Comparison of ENCODE assay signal across 17 cellular contexts in the genomic region with DNA sequence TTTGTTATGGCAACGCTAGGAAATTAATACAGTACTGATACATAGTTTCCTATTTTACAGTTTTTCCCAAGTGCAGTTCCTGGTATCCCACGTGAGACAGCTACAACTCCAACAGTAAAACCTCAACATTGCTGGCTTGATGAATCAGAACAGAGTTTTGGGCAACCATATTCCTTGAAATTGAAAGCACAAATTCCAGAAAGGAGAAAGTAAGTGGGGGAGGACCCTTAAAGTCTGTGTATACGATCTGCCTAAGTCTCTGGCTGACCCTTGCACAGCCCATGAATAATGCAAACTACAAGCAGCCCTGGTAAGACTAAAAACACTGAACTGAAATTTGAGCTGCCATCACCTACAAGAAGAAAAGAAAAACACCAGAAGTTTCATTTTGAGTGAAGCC.
DNase-seq lines count a peak whose midpoint lies in the region; ATAC-seq and TF ChIP-seq lines count a peak whose summit lies in the region.
"Had no signal": no experiment of that assay in that cellular context is flagged by ENCODE, and none has a peak within 500 bp of the region (broad histone marks: within the 10 kb centered on the region; RNA-seq: fewer than 3 reads in every experiment).

No MANE protein-coding gene starts in this region.

- peak; percentile 5 for DNase-seq in GM23338 (ENCODE audit: low spot score)
- DNase-seq in SJCRH30, result peak; percentile 6 to 44
- peak; percentile 21 for DNase-seq in fibroblast of the conjunctiva (ENCODE audit: low read depth)
- no peak for DNase-seq in neuronal stem cell (ENCODE audit: low spot score)
- no peak for DNase-seq in left ventricle myocardium inferior
- no peak for DNase-seq in middle frontal gyrus (ENCODE audit: extremely low spot score, low spot score)
- DNase-seq: activated CD8-positive, alpha-beta T cell treated with anti-CD3 and anti-CD28 coated beads, Interleukin-2, amount 10 ng/mL, durations not matched to agents 7 days and 5 days; COR-L47; head of caudate nucleus; kidney; NCI-H1436; uterus had no signal

- no peak overlapping the region for H3K27ac ChIP-seq in GM23338 (ENCODE audit: low read depth)
- peak overlapping the region; percentile 56 for H3K27ac ChIP-seq in SJCRH30
- H3K27ac ChIP-seq in neuronal stem cell (replicated peaks; ENCODE audit: low read length), result no peak overlapping the region
- no peak overlapping the region for H3K27ac ChIP-seq in left ventricle myocardium inferior (replicated peaks)
- H3K27ac ChIP-seq: KMS-11, prostate gland, uterus had no signal

- H3K4me1 ChIP-seq in GM23338 (ENCODE audit: insufficient read depth), result peaks cover 8% of the 10 kb centered on the region
- H3K4me1 ChIP-seq in SJCRH30, result no peaks in the 10 kb centered on the region
- peaks cover 0 to 5% of the 10 kb centered on the region in 2 donors for H3K4me1 ChIP-seq in neuronal stem cell (ENCODE audit: control insufficient read depth in 2 of 2, insufficient read depth in 1 of 2, low read depth in 1 of 2, low read length in 2 of 2)
- no peaks in the 10 kb centered on the region for H3K4me1 ChIP-seq in left ventricle myocardium inferior
- H3K4me1 ChIP-seq: prostate gland, uterus had no signal

- no peaks in the 10 kb centered on the region for H3K79me2 ChIP-seq in GM23338 (replicated peaks; ENCODE audit: insufficient read depth)

- H3K9me3 Mint-ChIP-seq in GM23338, result peaks cover 4% of the 10 kb centered on the region

- no peak overlapping the region for H3K27ac Mint-ChIP-seq in GM23338
- H3K27ac Mint-ChIP-seq: activated CD8-positive, alpha-beta T cell treated with anti-CD3 and anti-CD28 coated beads, Interleukin-2, amount 10 ng/mL, durations not matched to agents 7 days and 5 days; activated T-helper 1 cell treated with anti-CD3 and anti-CD28 coated beads, Interleukin-12 subunit alpha, Interleukin-12 subunit beta, Interleukin-2, Interleukin-4 antibody, amounts not matched to agents 30 ng/mL and 10 ng/mL and 1 ng/mL, durations not matched to agents 14 hours and 24 hours and 36 hours had no signal

- no peaks in the 10 kb centered on the region for H3F3A ChIP-seq in GM23338 (replicated peaks; ENCODE audit: low read depth)

- H3K18ac ChIP-seq in neuronal stem cell (ENCODE audit: low read length), result no peak overlapping the region

- H3K23ac ChIP-seq in neuronal stem cell (ENCODE audit: low read depth, low read length, poor library complexity), result no peak overlapping the region

- no peak overlapping the region for H2AK5ac ChIP-seq in neuronal stem cell (ENCODE audit: low read depth, low read length)

- no CpG with 5 or more reads among the region's 3 CpGs for WGBS in neuronal stem cell (ENCODE audit: extremely low coverage in 2 of 2, insufficient read length in 2 of 2, insufficient replicate concordance in 1 of 2), 2 donors

- H3K27me3 ChIP-seq in GM23338 (ENCODE audit: insufficient read depth), result no peaks in the 10 kb centered on the region
- H3K27me3 ChIP-seq in SJCRH30, result no peaks in the 10 kb centered on the region
- H3K27me3 ChIP-seq in neuronal stem cell (ENCODE audit: control insufficient read depth in 3 of 3, insufficient read depth in 3 of 3, low read depth in 1 of 3, low read length in 3 of 3), result no peaks in the 10 kb centered on the region
- no peaks in the 10 kb centered on the region for H3K27me3 ChIP-seq in left ventricle myocardium inferior (ENCODE audit: low read depth)
- H3K27me3 ChIP-seq: uterus had no signal

- peaks cover 4% of the 10 kb centered on the region for H3K27me3 Mint-ChIP-seq in GM23338 (ENCODE audit: insufficient read depth, low read depth, poor library complexity)

- H3K4me3 ChIP-seq in GM23338, result no peak overlapping the region
- peak overlapping the region; percentile 43 for H3K4me3 ChIP-seq in SJCRH30
- H3K4me3 ChIP-seq in neuronal stem cell (ENCODE audit: low read length in 2 of 2), result peak overlapping the region in 1 of 2 donors; percentile 30
- no peak overlapping the region for H3K4me3 ChIP-seq in left ventricle myocardium inferior
- H3K4me3 ChIP-seq: prostate gland, uterus had no signal

- no peak overlapping the region for H2BK12ac ChIP-seq in neuronal stem cell (ENCODE audit: low read length)

- no peak; the same call in 2 of the 3 replicates for ATAC-seq in GM23338
- ATAC-seq in activated CD4-positive, CD25-positive, alpha-beta regulatory T cell treated with anti-CD3 and anti-CD28 coated beads, Interleukin-2, amount 50 U/mL, for 24 hours, result no peak
- no peak for ATAC-seq in GM18907 (IDR thresholded peaks at IDR 0.05; ENCODE audit: unreplicated experiment)
- ATAC-seq: activated CD8-positive, alpha-beta T cell treated with anti-CD3 and anti-CD28 coated beads, Interleukin-2, amount 10 ng/mL, durations not matched to agents 7 days and 5 days had no signal

- no peaks in the 10 kb centered on the region for H4K20me1 ChIP-seq in GM23338 (replicated peaks; ENCODE audit: insufficient read depth)

- no peak overlapping the region for H3K14ac ChIP-seq in neuronal stem cell (ENCODE audit: low read length)

- H3K36me3 ChIP-seq in GM23338 (ENCODE audit: insufficient read depth) (no peaks in the 10 kb centered on the region), SJCRH30 (no peaks in the 10 kb centered on the region), neuronal stem cell (replicated peaks in 1 of 2; ENCODE audit: control insufficient read depth in 2 of 2, insufficient read depth in 2 of 2, low read length in 2 of 2) (no peaks in the 10 kb centered on the region), left ventricle myocardium inferior (no peaks in the 10 kb centered on the region)
- H3K36me3 ChIP-seq: prostate gland, uterus had no signal

- H4K8ac ChIP-seq in neuronal stem cell (ENCODE audit: low read depth, low read length), result no peak overlapping the region

- TF ChIP-seq CTCF in GM23338 (conservative IDR thresholded peaks at IDR 0.05; ENCODE audit: low read depth in 2 of 2) (no peak), left ventricle myocardium inferior (IDR thresholded peaks at IDR 0.05; ENCODE audit: borderline replicate concordance) (no peak)

- H2AFZ ChIP-seq in GM23338, result no peak overlapping the region
- H2AFZ ChIP-seq in neuronal stem cell (ENCODE audit: low read length), result peak overlapping the region; percentile 70

- H3K9ac ChIP-seq in neuronal stem cell (ENCODE audit: low read depth, low read length, poor library complexity), result no peak overlapping the region
- H3K9ac ChIP-seq: KMS-11 had no signal

- H3K36me3 Mint-ChIP-seq in GM23338 (ENCODE audit: low read depth), result peaks cover 4% of the 10 kb centered on the region

- H2BK120ac ChIP-seq in neuronal stem cell (ENCODE audit: low read depth, low read length), result no peak overlapping the region

- H2BK5ac ChIP-seq in neuronal stem cell (ENCODE audit: low read length), result no peak overlapping the region

- H4K91ac ChIP-seq in neuronal stem cell (ENCODE audit: low read depth, low read length, poor library complexity), result no peak overlapping the region

- intact Hi-C loops in left ventricle myocardium inferior (cut with micrococcal nuclease), result no loop called here

- H3K4me1 Mint-ChIP-seq in GM23338, result peaks cover 16% of the 10 kb centered on the region

- H2BK15ac ChIP-seq in neuronal stem cell (ENCODE audit: low read length), result no peak overlapping the region

- H3K9me3 ChIP-seq in SJCRH30 (replicated peaks) (no peaks in the 10 kb centered on the region), neuronal stem cell (replicated peaks in 1 of 2; ENCODE audit: control insufficient read depth in 2 of 2, insufficient read depth in 1 of 2, low read depth in 1 of 2, low read length in 2 of 2) (no peaks in the 10 kb centered on the region), left ventricle myocardium inferior (replicated peaks) (no peaks in the 10 kb centered on the region)
- H3K9me3 ChIP-seq: prostate gland, uterus had no signal

- H3K79me1 ChIP-seq in neuronal stem cell (ENCODE audit: low read depth, low read length), result no peaks in the 10 kb centered on the region

- H3K4me2 ChIP-seq in GM23338, result 0 out of 2 replicates have a peak overlapping the region, but pooled peaks have one; percentile 48
- H3K4me2 ChIP-seq in neuronal stem cell (ENCODE audit: insufficient read depth, low read length, poor library complexity, severe bottlenecking), result no peak overlapping the region
- H3K4me2 ChIP-seq: KMS-11 had no signal

- H3K9me2 ChIP-seq in GM23338 (ENCODE audit: insufficient read depth), result no peaks in the 10 kb centered on the region

- H3K4ac ChIP-seq in neuronal stem cell (ENCODE audit: low read length), result no peak overlapping the region

- H3K4me3 Mint-ChIP-seq in GM23338, result no peak overlapping the region
- H3K4me3 Mint-ChIP-seq: activated CD8-positive, alpha-beta T cell treated with anti-CD3 and anti-CD28 coated beads, Interleukin-2, amount 10 ng/mL, durations not matched to agents 7 days and 5 days; activated T-helper 1 cell treated with anti-CD3 and anti-CD28 coated beads, Interleukin-12 subunit alpha, Interleukin-12 subunit beta, Interleukin-2, Interleukin-4 antibody, amounts not matched to agents 30 ng/mL and 10 ng/mL and 1 ng/mL, durations not matched to agents 14 hours and 24 hours and 36 hours had no signal

TF ChIP-seq in GM23338, 12 proteins besides CTCF, POLR2A, EP300 and RAD21 (continues in another document):
- TF ChIP-seq EZH2phosphoT487 (IDR thresholded peaks at IDR 0.05; ENCODE audit: unreplicated experiment) (no peak), POLR2AphosphoS5 (IDR thresholded peaks at IDR 0.05; ENCODE audit: low read depth) (no peak), NANOG (IDR thresholded peaks at IDR 0.05; ENCODE audit: borderline replicate concordance) (no peak)
- TF ChIP-seq, protein P1, sequence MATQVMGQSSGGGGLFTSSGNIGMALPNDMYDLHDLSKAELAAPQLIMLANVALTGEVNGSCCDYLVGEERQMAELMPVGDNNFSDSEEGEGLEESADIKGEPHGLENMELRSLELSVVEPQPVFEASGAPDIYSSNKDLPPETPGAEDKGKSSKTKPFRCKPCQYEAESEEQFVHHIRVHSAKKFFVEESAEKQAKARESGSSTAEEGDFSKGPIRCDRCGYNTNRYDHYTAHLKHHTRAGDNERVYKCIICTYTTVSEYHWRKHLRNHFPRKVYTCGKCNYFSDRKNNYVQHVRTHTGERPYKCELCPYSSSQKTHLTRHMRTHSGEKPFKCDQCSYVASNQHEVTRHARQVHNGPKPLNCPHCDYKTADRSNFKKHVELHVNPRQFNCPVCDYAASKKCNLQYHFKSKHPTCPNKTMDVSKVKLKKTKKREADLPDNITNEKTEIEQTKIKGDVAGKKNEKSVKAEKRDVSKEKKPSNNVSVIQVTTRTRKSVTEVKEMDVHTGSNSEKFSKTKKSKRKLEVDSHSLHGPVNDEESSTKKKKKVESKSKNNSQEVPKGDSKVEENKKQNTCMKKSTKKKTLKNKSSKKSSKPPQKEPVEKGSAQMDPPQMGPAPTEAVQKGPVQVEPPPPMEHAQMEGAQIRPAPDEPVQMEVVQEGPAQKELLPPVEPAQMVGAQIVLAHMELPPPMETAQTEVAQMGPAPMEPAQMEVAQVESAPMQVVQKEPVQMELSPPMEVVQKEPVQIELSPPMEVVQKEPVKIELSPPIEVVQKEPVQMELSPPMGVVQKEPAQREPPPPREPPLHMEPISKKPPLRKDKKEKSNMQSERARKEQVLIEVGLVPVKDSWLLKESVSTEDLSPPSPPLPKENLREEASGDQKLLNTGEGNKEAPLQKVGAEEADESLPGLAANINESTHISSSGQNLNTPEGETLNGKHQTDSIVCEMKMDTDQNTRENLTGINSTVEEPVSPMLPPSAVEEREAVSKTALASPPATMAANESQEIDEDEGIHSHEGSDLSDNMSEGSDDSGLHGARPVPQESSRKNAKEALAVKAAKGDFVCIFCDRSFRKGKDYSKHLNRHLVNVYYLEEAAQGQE (IDR thresholded peaks at IDR 0.05; ENCODE audit: unreplicated experiment), result no peak

Comparison
In these comparisons a context has a peak if more than half of its experiments do, and no peak if none do; other contexts are left out.
1. DNase-seq: peak in GM23338 (single experiment), SJCRH30 (2 of 2) and fibroblast of the conjunctiva (single experiment); none in neuronal stem cell (single experiment), left ventricle myocardium inferior (single experiment) and middle frontal gyrus (single experiment).